Comparison of ENCODE assay signal across 2 cellular contexts in the genomic region with DNA sequence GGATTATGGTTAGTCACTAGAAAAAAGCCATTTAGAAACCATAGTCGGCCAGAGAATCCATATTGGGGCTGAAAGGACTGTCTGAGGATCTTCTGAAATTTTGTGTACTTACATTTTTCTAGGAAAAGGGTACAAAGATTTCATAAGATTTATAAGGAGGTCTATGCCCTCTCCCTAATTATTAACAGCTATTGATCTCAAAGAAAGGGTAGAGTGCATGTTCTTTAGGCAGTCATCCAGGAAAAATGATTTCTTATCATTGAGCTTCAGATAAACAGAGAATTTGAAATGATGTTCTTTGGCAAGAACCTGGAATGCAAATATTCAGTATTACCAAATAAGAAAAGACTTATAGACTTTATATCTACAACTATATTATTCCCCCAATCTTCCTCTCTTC.
TF ChIP-seq lines count a peak whose summit lies in the region.

No MANE protein-coding gene starts in this region.

TF ChIP-seq in HepG2, 621 proteins besides CTCF, POLR2A, EP300 and RAD21:
- TF ChIP-seq ZNF768 (CRISPR knock-in tag; IDR thresholded peaks at IDR 0.05) (no peak), THYN1 (CRISPR knock-in tag; IDR thresholded peaks at IDR 0.05; ENCODE audit: borderline replicate concordance, low read depth) (no peak), BCL6 (CRISPR knock-in tag; IDR thresholded peaks at IDR 0.05) (peak; percentile 72)

TF ChIP-seq in liver, 16 proteins besides CTCF, POLR2A, EP300 and RAD21:
- TF ChIP-seq HNF4A (conservative IDR thresholded peaks at IDR 0.05): peak; percentile 21 to 56
- peak in 1 of 2 donors; percentile 8 for TF ChIP-seq RXRA (IDR thresholded peaks at IDR 0.05)
- TF ChIP-seq YY1 (IDR thresholded peaks at IDR 0.05): no peak
- no peak for TF ChIP-seq NR2F2 (IDR thresholded peaks at IDR 0.05)
- no peak for TF ChIP-seq TAF1 (conservative IDR thresholded peaks at IDR 0.05)
